ENCODE assay signal across 11 cellular contexts in genomic region chr16:72990571-72990970, GRCh38. TPM values are rescaled to one million over a fixed set of nuclear protein-coding genes. Genes with fewer than 3 reads are reported as not detected.
DNase-seq lines count a peak whose midpoint lies in the region; ATAC-seq and TF ChIP-seq lines count a peak whose summit lies in the region.
"Had no signal": no experiment of that assay in that cellular context is flagged by ENCODE, and none has a peak within 500 bp of the region (broad histone marks: within the 10 kb centered on the region; RNA-seq: fewer than 3 reads in every experiment).

No MANE protein-coding gene starts in this region.

- TF ChIP-seq CTCF in cardiac muscle cell (IDR thresholded peaks at IDR 0.05; ENCODE audit: low read depth, low read length) (no peak), neural progenitor cell (IDR thresholded peaks at IDR 0.05) (no peak), upper lobe of left lung (IDR thresholded peaks at IDR 0.05) (no peak)

- DNase-seq in cardiac muscle cell (ENCODE audit: low read depth in 1 of 2, low spot score in 1 of 2) (no peak), Right ventricle myocardium inferior (ENCODE audit: missing footprints) (no peak), neural progenitor cell (ENCODE audit: low spot score) (no peak), upper lobe of left lung (no peak), NCI-H2107 treated with DMSO at 0.1 percent for 48 hours (lab: John Stamatoyannopoulos, UW; ENCODE audit: unreplicated experiment) (no peak)
- no peak for DNase-seq in activated CD4-positive, alpha-beta T cell treated with anti-CD3 and anti-CD28 coated beads, Interleukin-2, amount 10 ng/mL, durations not matched to agents 7 days and 5 days
- DNase-seq: NCI-H2227 treated with DMSO at 0.1 percent for 48 hours; stimulated activated CD4-positive, alpha-beta T cell treated with anti-CD3 and anti-CD28 coated beads, Interleukin-2, amount 100 ng/mL, for 48 hours had no signal

- H3K4me1 ChIP-seq in cardiac muscle cell (ENCODE audit: low read depth) (peaks cover 57% of the 10 kb centered on the region), neural progenitor cell (peaks cover 55% of the 10 kb centered on the region), upper lobe of left lung (peaks cover 35 to 81% (median 50%) of the 10 kb centered on the region in 4 donors)

- POLR2A ChIA-PET in activated CD4-positive, alpha-beta T cell treated with anti-CD3 and anti-CD28 coated beads, Interleukin-2, amount 10 ng/mL, durations not matched to agents 7 days and 5 days (lab: Charles Lee) = no interaction called here

- H3K79me2 ChIP-seq in neural progenitor cell (ENCODE audit: low read depth) = no peaks in the 10 kb centered on the region

- H3K36me3 ChIP-seq in cardiac muscle cell = no peaks in the 10 kb centered on the region
- H3K36me3 ChIP-seq in neural progenitor cell = no peaks in the 10 kb centered on the region
- H3K36me3 ChIP-seq in upper lobe of left lung = no peaks in the 10 kb centered on the region

- CTCF ChIA-PET in activated CD4-positive, alpha-beta T cell treated with anti-CD3 and anti-CD28 coated beads, Interleukin-2, amount 10 ng/mL, durations not matched to agents 7 days and 5 days (lab: Charles Lee) = no interaction called here

- no peak overlapping the region for H3K4me2 ChIP-seq in neural progenitor cell

- peaks cover 26% of the 10 kb centered on the region for H4K20me1 ChIP-seq in neural progenitor cell (ENCODE audit: low read depth)

- TF ChIP-seq POLR2A in upper lobe of left lung (IDR thresholded peaks at IDR 0.05) = no peak

- ATAC-seq in Right ventricle myocardium inferior (no peak), upper lobe of left lung (ENCODE audit: low FRiP score in 2 of 2) (no peak), HG03469 (IDR thresholded peaks at IDR 0.05; ENCODE audit: unreplicated experiment) (no peak)

- H2AFZ ChIP-seq in neural progenitor cell (replicated peaks) = no peak overlapping the region

- H3K9me3 ChIP-seq in cardiac muscle cell (ENCODE audit: low read depth) (no peaks in the 10 kb centered on the region), neural progenitor cell (ENCODE audit: low read depth) (no peaks in the 10 kb centered on the region), upper lobe of left lung (no peaks in the 10 kb centered on the region)

- no peaks in the 10 kb centered on the region for H3K27me3 Mint-ChIP-seq in dendritic cell treated with granulocyte-macrophage colony-stimulating factor and Interleukin-4, amounts not matched to agents 40 ng/mL and 50 ng/mL, for 4 days
- H3K27me3 Mint-ChIP-seq in neural progenitor cell (ENCODE audit: insufficient read depth, low read depth) = peaks cover 5% of the 10 kb centered on the region
- peaks cover 2% of the 10 kb centered on the region for H3K27me3 Mint-ChIP-seq in activated CD4-positive, alpha-beta T cell treated with anti-CD3 and anti-CD28 coated beads, Interleukin-2, amount 10 ng/mL, durations not matched to agents 7 days and 5 days

- TF ChIP-seq EP300 in upper lobe of left lung (IDR thresholded peaks at IDR 0.05) = no peak

- H3K27ac ChIP-seq in cardiac muscle cell (peak overlapping the region; percentile 85), neural progenitor cell (no peak overlapping the region), upper lobe of left lung (peak overlapping the region; percentile 73 to 82 (median 76))

- intact Hi-C loops in Right ventricle myocardium inferior (cut with DNase I) = loop anchor here (5.0 kb wide), 1 partner anchor 37 kb away; no protein-coding TSS in a partner anchor
- intact Hi-C loops in dendritic cell treated with granulocyte-macrophage colony-stimulating factor and Interleukin-4, amounts not matched to agents 40 ng/mL and 50 ng/mL, for 4 days (cut with micrococcal nuclease) = no loop called here

- no peaks in the 10 kb centered on the region for H3K9me3 Mint-ChIP-seq in dendritic cell treated with granulocyte-macrophage colony-stimulating factor and Interleukin-4, amounts not matched to agents 40 ng/mL and 50 ng/mL, for 4 days
- no peaks in the 10 kb centered on the region for H3K9me3 Mint-ChIP-seq in neural progenitor cell
- no peaks in the 10 kb centered on the region for H3K9me3 Mint-ChIP-seq in activated CD4-positive, alpha-beta T cell treated with anti-CD3 and anti-CD28 coated beads, Interleukin-2, amount 10 ng/mL, durations not matched to agents 7 days and 5 days
- H3K9me3 Mint-ChIP-seq: WTC11 had no signal

- no peaks in the 10 kb centered on the region for H3K27me3 ChIP-seq in cardiac muscle cell
- no peaks in the 10 kb centered on the region for H3K27me3 ChIP-seq in neural progenitor cell
- H3K27me3 ChIP-seq in upper lobe of left lung = no peaks in the 10 kb centered on the region

- H3F3A ChIP-seq in neural progenitor cell (ENCODE audit: low read depth) = peaks cover 36% of the 10 kb centered on the region

- no peak overlapping the region for H3K9ac ChIP-seq in neural progenitor cell

- no peak overlapping the region for H3K4me3 Mint-ChIP-seq in dendritic cell treated with granulocyte-macrophage colony-stimulating factor and Interleukin-4, amounts not matched to agents 40 ng/mL and 50 ng/mL, for 4 days
- H3K4me3 Mint-ChIP-seq in neural progenitor cell = no peak overlapping the region
- no peak overlapping the region for H3K4me3 Mint-ChIP-seq in activated CD4-positive, alpha-beta T cell treated with anti-CD3 and anti-CD28 coated beads, Interleukin-2, amount 10 ng/mL, durations not matched to agents 7 days and 5 days
- H3K4me3 Mint-ChIP-seq: WTC11 had no signal

- H3K27ac Mint-ChIP-seq in dendritic cell treated with granulocyte-macrophage colony-stimulating factor and Interleukin-4, amounts not matched to agents 40 ng/mL and 50 ng/mL, for 4 days = peak overlapping the region; percentile 28
- H3K27ac Mint-ChIP-seq in neural progenitor cell = peak overlapping the region; percentile 58
- H3K27ac Mint-ChIP-seq in activated CD4-positive, alpha-beta T cell treated with anti-CD3 and anti-CD28 coated beads, Interleukin-2, amount 10 ng/mL, durations not matched to agents 7 days and 5 days = no peak overlapping the region
- H3K27ac Mint-ChIP-seq: WTC11 had no signal

- H3K4me3 ChIP-seq in cardiac muscle cell (no peak overlapping the region), neural progenitor cell (no peak overlapping the region), upper lobe of left lung (no peak overlapping the region)

- H3K4me1 Mint-ChIP-seq in dendritic cell treated with granulocyte-macrophage colony-stimulating factor and Interleukin-4, amounts not matched to agents 40 ng/mL and 50 ng/mL, for 4 days (ENCODE audit: low read depth) = peaks cover 34% of the 10 kb centered on the region
- H3K4me1 Mint-ChIP-seq in neural progenitor cell = peaks cover 69% of the 10 kb centered on the region
- no peaks in the 10 kb centered on the region for H3K4me1 Mint-ChIP-seq in activated CD4-positive, alpha-beta T cell treated with anti-CD3 and anti-CD28 coated beads, Interleukin-2, amount 10 ng/mL, durations not matched to agents 7 days and 5 days

- 82 to 83% methylated on average over 14 of the region's 14 CpGs for WGBS in upper lobe of left lung, 2 donors

- no peaks in the 10 kb centered on the region for H3K36me3 Mint-ChIP-seq in dendritic cell treated with granulocyte-macrophage colony-stimulating factor and Interleukin-4, amounts not matched to agents 40 ng/mL and 50 ng/mL, for 4 days (ENCODE audit: low read depth)
- no peaks in the 10 kb centered on the region for H3K36me3 Mint-ChIP-seq in neural progenitor cell
- no peaks in the 10 kb centered on the region for H3K36me3 Mint-ChIP-seq in activated CD4-positive, alpha-beta T cell treated with anti-CD3 and anti-CD28 coated beads, Interleukin-2, amount 10 ng/mL, durations not matched to agents 7 days and 5 days (ENCODE audit: low read depth)
- H3K36me3 Mint-ChIP-seq: WTC11 had no signal

RNA-seq across cellular contexts. Expression of gene ZFHX3, which starts 57.4 kb away (rescaled TPM):
- 6.6 and 12.2 TPM in 2 replicates for total RNA-seq in cardiac muscle cell
- 6.7 and 8.4 TPM in 2 replicates for polyA plus RNA-seq in cardiac muscle cell
- total RNA-seq in Right ventricle myocardium inferior = 8.4 TPM
- total RNA-seq in neural progenitor cell (ENCODE audit: low replicate concordance) = 1.5 and 2.4 TPM in 2 replicates
- total RNA-seq in upper lobe of left lung = 10 to 100 TPM; 22.4 to 40.3 (median 27.0) TPM
- total RNA-seq in activated CD4-positive, alpha-beta T cell treated with anti-CD3 and anti-CD28 coated beads, Interleukin-2, amount 10 ng/mL, durations not matched to agents 7 days and 5 days = 1 to 10 TPM; 1.5 to 1.6 TPM
